13 cellular contexts compared by ENCODE assay signal in the genomic region with DNA sequence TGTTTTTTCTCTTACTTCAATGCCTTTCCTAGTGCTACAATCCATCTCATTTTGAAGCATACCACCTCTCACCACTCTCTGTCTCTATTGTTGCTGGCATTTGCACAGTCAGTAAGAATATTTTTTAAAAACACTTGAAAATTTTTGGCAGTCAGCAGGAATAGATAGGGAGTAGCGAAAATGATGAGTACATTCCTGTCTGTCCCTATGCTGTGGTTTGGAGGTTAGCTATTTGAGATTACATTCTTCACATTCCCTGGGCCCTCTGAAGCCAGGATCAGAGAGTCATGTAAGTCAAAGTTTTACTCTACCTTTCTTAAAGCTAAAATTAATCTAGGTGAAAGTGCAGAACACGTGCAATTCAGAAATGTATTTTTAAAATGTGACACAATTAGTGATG. TPM values are rescaled to one million over a fixed set of nuclear protein-coding genes. Genes with fewer than 3 reads are reported as not detected.
DNase-seq lines count a peak whose midpoint lies in the region; ATAC-seq and TF ChIP-seq lines count a peak whose summit lies in the region.
"Had no signal": no experiment of that assay in that cellular context is flagged by ENCODE, and none has a peak within 500 bp of the region (broad histone marks: within the 10 kb centered on the region; RNA-seq: fewer than 3 reads in every experiment).

No MANE protein-coding gene starts in this region.

- in situ Hi-C loops in Caki2 (cut with HindIII; ENCODE audit: low pct_unique_long_range_greater_than_20kb, low sequenced_read_pairs): no loop called here

- peak; percentile 55 for DNase-seq in Caki2 (ENCODE audit: low read depth)
- peak; percentile 30 for DNase-seq in epithelial cell of proximal tubule (ENCODE audit: low read depth)
- DNase-seq in nephron progenitor cell: peak; percentile 3
- DNase-seq in H7: no peak
- no peak for DNase-seq in NAMALWA (ENCODE audit: low spot score)
- DNase-seq: activated CD4-positive, alpha-beta T cell treated with anti-CD3 and anti-CD28 coated beads, Interleukin-2, amount 50 U/mL, for 48 hours; CD8-positive, alpha-beta T cell; NCI-H2081 treated with DMSO at 0.1 percent for 48 hours; ovary; T-helper 1 cell had no signal

- H3K36me3 ChIP-seq in H7 (replicated peaks; ENCODE audit: control insufficient read depth, insufficient read depth, low read length): no peaks in the 10 kb centered on the region
- H3K36me3 ChIP-seq: ovary had no signal

- no peaks in the 10 kb centered on the region for H3K9me3 Mint-ChIP-seq in nephron progenitor cell

- peaks cover 25% of the 10 kb centered on the region for H3K4me1 Mint-ChIP-seq in nephron progenitor cell

- TF ChIP-seq CTCF in epithelial cell of proximal tubule (conservative IDR thresholded peaks at IDR 0.05; ENCODE audit: low read depth, low read length) (no peak), nephron progenitor cell (IDR thresholded peaks at IDR 0.05) (no peak)

- no peak overlapping the region for H3K4me3 Mint-ChIP-seq in nephron progenitor cell
- H3K4me3 Mint-ChIP-seq: CD8-positive, alpha-beta T cell had no signal

- TF ChIP-seq EP300 in Ishikawa (IDR thresholded peaks at IDR 0.05; ENCODE audit: borderline replicate concordance): no peak

- no peak for ATAC-seq in HG02870 (IDR thresholded peaks at IDR 0.05; ENCODE audit: unreplicated experiment)
- ATAC-seq in GM19035 (IDR thresholded peaks at IDR 0.05; ENCODE audit: unreplicated experiment): no peak
- ATAC-seq: CD8-positive, alpha-beta T cell had no signal

- H3K4me3 ChIP-seq in epithelial cell of proximal tubule (ENCODE audit: low read depth, low read length) (no peak overlapping the region), H7 (ENCODE audit: insufficient read depth, low read depth, low read length) (no peak overlapping the region)
- H3K4me3 ChIP-seq: ovary had no signal

- peaks cover 2% of the 10 kb centered on the region for H3K27me3 Mint-ChIP-seq in nephron progenitor cell (ENCODE audit: low read depth, poor library complexity)

- TF ChIP-seq RAD21 in Ishikawa (IDR thresholded peaks at IDR 0.05; ENCODE audit: low read depth): no peak

- no peaks in the 10 kb centered on the region for H3K36me3 Mint-ChIP-seq in nephron progenitor cell (ENCODE audit: low read depth)
- H3K36me3 Mint-ChIP-seq: CD8-positive, alpha-beta T cell had no signal

- no peaks in the 10 kb centered on the region for H3K27me3 ChIP-seq in H7 (ENCODE audit: control insufficient read depth, insufficient read depth, low read length)
- H3K27me3 ChIP-seq: ovary had no signal

- peak overlapping the region; percentile 8 for H3K27ac Mint-ChIP-seq in nephron progenitor cell
- H3K27ac Mint-ChIP-seq: CD8-positive, alpha-beta T cell had no signal

TF ChIP-seq in Ishikawa, 13 proteins besides CTCF, POLR2A, EP300 and RAD21:
- TF ChIP-seq EGR1 (IDR thresholded peaks at IDR 0.05) (no peak), CEBPB (IDR thresholded peaks at IDR 0.05) (no peak), FOXM1 (IDR thresholded peaks at IDR 0.05; ENCODE audit: borderline replicate concordance, low read depth) (no peak), CREB1 (IDR thresholded peaks at IDR 0.05; ENCODE audit: low read depth) (no peak), TEAD4 (IDR thresholded peaks at IDR 0.05) (peak; percentile 89), TCF12 (IDR thresholded peaks at IDR 0.05; ENCODE audit: low read depth) (no peak), TAF1 (IDR thresholded peaks at IDR 0.05; ENCODE audit: low read depth) (no peak)
- TF ChIP-seq, protein P1, sequence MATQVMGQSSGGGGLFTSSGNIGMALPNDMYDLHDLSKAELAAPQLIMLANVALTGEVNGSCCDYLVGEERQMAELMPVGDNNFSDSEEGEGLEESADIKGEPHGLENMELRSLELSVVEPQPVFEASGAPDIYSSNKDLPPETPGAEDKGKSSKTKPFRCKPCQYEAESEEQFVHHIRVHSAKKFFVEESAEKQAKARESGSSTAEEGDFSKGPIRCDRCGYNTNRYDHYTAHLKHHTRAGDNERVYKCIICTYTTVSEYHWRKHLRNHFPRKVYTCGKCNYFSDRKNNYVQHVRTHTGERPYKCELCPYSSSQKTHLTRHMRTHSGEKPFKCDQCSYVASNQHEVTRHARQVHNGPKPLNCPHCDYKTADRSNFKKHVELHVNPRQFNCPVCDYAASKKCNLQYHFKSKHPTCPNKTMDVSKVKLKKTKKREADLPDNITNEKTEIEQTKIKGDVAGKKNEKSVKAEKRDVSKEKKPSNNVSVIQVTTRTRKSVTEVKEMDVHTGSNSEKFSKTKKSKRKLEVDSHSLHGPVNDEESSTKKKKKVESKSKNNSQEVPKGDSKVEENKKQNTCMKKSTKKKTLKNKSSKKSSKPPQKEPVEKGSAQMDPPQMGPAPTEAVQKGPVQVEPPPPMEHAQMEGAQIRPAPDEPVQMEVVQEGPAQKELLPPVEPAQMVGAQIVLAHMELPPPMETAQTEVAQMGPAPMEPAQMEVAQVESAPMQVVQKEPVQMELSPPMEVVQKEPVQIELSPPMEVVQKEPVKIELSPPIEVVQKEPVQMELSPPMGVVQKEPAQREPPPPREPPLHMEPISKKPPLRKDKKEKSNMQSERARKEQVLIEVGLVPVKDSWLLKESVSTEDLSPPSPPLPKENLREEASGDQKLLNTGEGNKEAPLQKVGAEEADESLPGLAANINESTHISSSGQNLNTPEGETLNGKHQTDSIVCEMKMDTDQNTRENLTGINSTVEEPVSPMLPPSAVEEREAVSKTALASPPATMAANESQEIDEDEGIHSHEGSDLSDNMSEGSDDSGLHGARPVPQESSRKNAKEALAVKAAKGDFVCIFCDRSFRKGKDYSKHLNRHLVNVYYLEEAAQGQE (IDR thresholded peaks at IDR 0.05; ENCODE audit: low read depth): no peak
TF ChIP-seq in Ishikawa: peak in this region for 1.

RNA-seq across cellular contexts. Expression of a gene that starts 53.0 kb away (rescaled TPM):
- total RNA-seq in Caki2 (2014; rRNA removed; shearing (Covaris generic); ENCODE audit: low replicate concordance): 0.84 and 1.5 TPM in 2 replicates
- total RNA-seq in epithelial cell of proximal tubule: 0.43 and 0.92 TPM in 2 replicates
- total RNA-seq in H7 (2014; rRNA removed; shearing (Covaris generic)): 6.2 and 8.6 TPM in 2 replicates

Comparison
In these comparisons a context has a peak if more than half of its experiments do, and no peak if none do; other contexts are left out.
1. DNase-seq: peak in Caki2 (single experiment), epithelial cell of proximal tubule (single experiment) and nephron progenitor cell (single experiment); none in H7 (single experiment) and NAMALWA (single experiment).